20 cellular contexts compared by ENCODE assay signal in genomic region chr16:749010-749409, GRCh38. TPM values are rescaled to one million over a fixed set of nuclear protein-coding genes. Genes with fewer than 3 reads are reported as not detected.
DNase-seq lines count a peak whose midpoint lies in the region; TF ChIP-seq lines count a peak whose summit lies in the region.
"Had no signal": no experiment of that assay in that cellular context is flagged by ENCODE, and none has a peak within 500 bp of the region (broad histone marks: within the 10 kb centered on the region; RNA-seq: fewer than 3 reads in every experiment).

No MANE protein-coding gene starts in this region.

- no peaks in the 10 kb centered on the region for H3K4me1 ChIP-seq in fibroblast of lung (ENCODE audit: control insufficient read depth, extremely low read depth, insufficient read depth, low read length)
- no peaks in the 10 kb centered on the region for H3K4me1 ChIP-seq in trophoblast cell (ENCODE audit: control insufficient read depth in 1 of 2, insufficient read depth in 2 of 2, low read length in 2 of 2)
- no peaks in the 10 kb centered on the region for H3K4me1 ChIP-seq in esophagus muscularis mucosa
- H3K4me1 ChIP-seq: spleen, thyroid gland had no signal

- POLR2A ChIA-PET in RWPE1 (lab: Yijun Ruan, JAX; ENCODE audit: low non-redundant PET): interaction anchor here (0.7 to 0.9 kb wide), 2 partner anchors 11 to 183 kb away, joined by 3 read pairs; no protein-coding TSS in a partner anchor

- H2BK5ac ChIP-seq in trophoblast cell (ENCODE audit: low read depth, low read length, poor library complexity): no peak overlapping the region

- peak overlapping the region; percentile 64 for H3K27ac ChIP-seq in RWPE1
- H3K27ac ChIP-seq in fibroblast of lung (ENCODE audit: insufficient read depth, low read length): no peak overlapping the region
- no peak overlapping the region for H3K27ac ChIP-seq in trophoblast cell (ENCODE audit: low read depth, low read length)
- no peak overlapping the region for H3K27ac ChIP-seq in esophagus muscularis mucosa (replicated peaks in 1 of 4)
- H3K27ac ChIP-seq: esophagus squamous epithelium, ovary, spleen, thyroid gland had no signal

- H3K9ac ChIP-seq in fibroblast of lung (ENCODE audit: insufficient read depth, low read length) (no peak overlapping the region), trophoblast cell (ENCODE audit: low read length) (no peak overlapping the region)

- TF ChIP-seq EP300 in esophagus muscularis mucosa (IDR thresholded peaks at IDR 0.05): no peak

- no CpG with 5 or more reads among the region's 6 CpGs for WGBS in trophoblast cell (ENCODE audit: extremely low coverage, insufficient coverage, insufficient read length)
- 92% methylated on average over 6 of the region's 6 CpGs for WGBS in esophagus muscularis mucosa

- no peaks in the 10 kb centered on the region for H4K20me1 ChIP-seq in fibroblast of lung (ENCODE audit: control insufficient read depth, extremely low read depth, insufficient read depth, low read length)

- H2BK120ac ChIP-seq in trophoblast cell (ENCODE audit: insufficient read depth, low read length, poor library complexity): no peak overlapping the region

- H3K4me3 ChIP-seq in fibroblast of lung (replicated peaks in 1 of 4; ENCODE audit: control extremely low read depth in 1 of 4, insufficient read depth in 1 of 4, low read depth in 3 of 4, low read length in 4 of 4) (no peak overlapping the region), trophoblast cell (ENCODE audit: low read depth, low read length) (no peak overlapping the region), esophagus muscularis mucosa (no peak overlapping the region)
- H3K4me3 ChIP-seq: esophagus squamous epithelium, ovary, spleen, thyroid gland had no signal

- TF ChIP-seq POLR2A in esophagus muscularis mucosa (IDR thresholded peaks at IDR 0.05; ENCODE audit: low read depth): no peak

- no peak overlapping the region for H3K18ac ChIP-seq in trophoblast cell (ENCODE audit: low read length)

- no peak overlapping the region for H4K8ac ChIP-seq in trophoblast cell (ENCODE audit: low read depth, low read length)

- no peak overlapping the region for H3K23ac ChIP-seq in trophoblast cell (ENCODE audit: low read length)

- no peak overlapping the region for H4K12ac ChIP-seq in trophoblast cell (ENCODE audit: low read depth, low read length)

- CTCF ChIA-PET in RWPE1 (lab: Yijun Ruan, JAX): interaction anchor here (0.7 to 3.2 kb wide), 2 partner anchors 36 to 199 kb away, joined by 4 to 18 read pairs; no protein-coding TSS in a partner anchor

- no peak overlapping the region for H2BK12ac ChIP-seq in trophoblast cell (ENCODE audit: low read length)

- H2AFZ ChIP-seq in fibroblast of lung (ENCODE audit: low read length): no peak overlapping the region
- no peak overlapping the region for H2AFZ ChIP-seq in trophoblast cell (ENCODE audit: insufficient read depth, low read length, poor library complexity)

- H3K79me2 ChIP-seq in fibroblast of lung (ENCODE audit: control insufficient read depth, insufficient read depth, low read length): no peaks in the 10 kb centered on the region
- H3K79me2 ChIP-seq in trophoblast cell (ENCODE audit: control insufficient read depth, insufficient read depth, low read length, poor library complexity): no peaks in the 10 kb centered on the region

- no peak for TF ChIP-seq CTCF in RWPE1 (conservative IDR thresholded peaks at IDR 0.05; ENCODE audit: low read depth)
- no peak for TF ChIP-seq CTCF in fibroblast of lung (conservative IDR thresholded peaks at IDR 0.05 in 1 of 2, IDR thresholded peaks at IDR 0.05 in 1 of 2; ENCODE audit: low read depth in 1 of 2, low read length in 2 of 2)
- no peak for TF ChIP-seq CTCF in esophagus muscularis mucosa (IDR thresholded peaks at IDR 0.05)

- H3K36me3 ChIP-seq in fibroblast of lung (ENCODE audit: control insufficient read depth, insufficient read depth, low read length) (no peaks in the 10 kb centered on the region), trophoblast cell (ENCODE audit: control insufficient read depth in 1 of 2, insufficient read depth in 2 of 2, low read length in 2 of 2) (no peaks in the 10 kb centered on the region), esophagus muscularis mucosa (no peaks in the 10 kb centered on the region)
- H3K36me3 ChIP-seq: esophagus squamous epithelium, ovary, spleen, thyroid gland had no signal

- H4K91ac ChIP-seq in trophoblast cell (ENCODE audit: low read depth, low read length): no peak overlapping the region

- no peak overlapping the region for H3K4ac ChIP-seq in trophoblast cell (ENCODE audit: low read depth, low read length)

- H3K79me1 ChIP-seq in trophoblast cell (ENCODE audit: low read length): no peaks in the 10 kb centered on the region

- H3K9me3 ChIP-seq in fibroblast of lung (ENCODE audit: control insufficient read depth, insufficient read depth, low read depth, low read length) (no peaks in the 10 kb centered on the region), trophoblast cell (ENCODE audit: insufficient read depth, low read depth, low read length) (no peaks in the 10 kb centered on the region), esophagus muscularis mucosa (no peaks in the 10 kb centered on the region)
- H3K9me3 ChIP-seq: esophagus squamous epithelium, ovary, spleen, thyroid gland had no signal

- peaks cover 9% of the 10 kb centered on the region for H3K27me3 ChIP-seq in fibroblast of lung (ENCODE audit: control insufficient read depth, insufficient read depth, low read length)
- no peaks in the 10 kb centered on the region for H3K27me3 ChIP-seq in trophoblast cell (ENCODE audit: insufficient read depth, low read length)
- H3K27me3 ChIP-seq in esophagus muscularis mucosa: peaks cover 0 to 33% (median 0%) of the 10 kb centered on the region in 4 donors
- H3K27me3 ChIP-seq: ovary, thyroid gland had no signal

- intact Hi-C loops in esophagus muscularis mucosa (cut with DNase I): no loop called here

- DNase-seq in EH (ENCODE audit: low read depth): peak; percentile 88
- DNase-seq in RWPE1 (ENCODE audit: low spot score): no peak
- DNase-seq in fibroblast of lung (ENCODE audit: low read depth in 2 of 2): peak; percentile 55 to 80
- DNase-seq in trophoblast cell: peak; percentile 76 to 96
- DNase-seq in NK-92 treated with Interleukin-12 subunit alpha and Interleukin-12 subunit beta, amount 100 ng/mL, for 24 hours (lab: John Stamatoyannopoulos, UW): no peak
- DNase-seq in esophagus muscularis mucosa (ENCODE audit: extremely low spot score): no peak
- no peak for DNase-seq in activated CD4-positive, CD25-positive, alpha-beta regulatory T cell (lab: John Stamatoyannopoulos, UW)
- DNase-seq in A172 (ENCODE audit: low spot score): no peak
- DNase-seq: activated CD4-positive, alpha-beta memory T cell treated with anti-CD3 and anti-CD28 coated beads for 36 hours; activated naive CD8-positive, alpha-beta T cell treated with anti-CD3 and anti-CD28 coated beads for 36 hours; activated T-cell treated with anti-CD3 and anti-CD28 coated beads, Interleukin-2, amount 50 U/mL, for 72 hours; DMS79; esophagus squamous epithelium; H9; KG1; left ventricle myocardium superior; ovary; spleen; thyroid gland had no signal

- H3K4me2 ChIP-seq in fibroblast of lung (ENCODE audit: extremely low read depth, insufficient read depth, low read length): no peak overlapping the region
- no peak overlapping the region for H3K4me2 ChIP-seq in trophoblast cell (ENCODE audit: low read length)

- no peak overlapping the region for H2AK5ac ChIP-seq in trophoblast cell (ENCODE audit: low read length)

- no peak overlapping the region for H3K14ac ChIP-seq in trophoblast cell (ENCODE audit: low read length)

RNA-seq across cellular contexts. Expression of gene CIAO3, which starts 8.2 kb away (rescaled TPM):
- total RNA-seq in fibroblast of lung: 31.0 and 38.0 TPM in 2 replicates
- 9.3 and 14.2 TPM in 2 replicates for polyA plus RNA-seq in fibroblast of lung
- 12.6 and 16.0 TPM in 2 replicates for polyA plus RNA-seq in fibroblast of lung (2012)
- 13.3 and 17.5 TPM in 2 replicates for polyA minus RNA-seq in fibroblast of lung (ENCODE audit: low replicate concordance)
- 16.6 and 16.8 TPM in 2 replicates for polyA plus RNA-seq in trophoblast cell (2013)
- 10 to 100 TPM; 19.4 to 33.3 (median 30.2) TPM for total RNA-seq in esophagus muscularis mucosa
- 45.1 and 47.5 TPM in 2 replicates for total RNA-seq in A172 (2014; rRNA removed; shearing (Covaris generic))

RNA-seq across cellular contexts. Expression of gene MSLN, which starts 11.5 kb away (rescaled TPM):
- total RNA-seq in fibroblast of lung (not detected in 2 replicates), esophagus muscularis mucosa (under 1 TPM in 1 of 4 donors, not detected in 3; 0.39 TPM)
- not detected in 2 replicates for polyA plus RNA-seq in fibroblast of lung
- polyA plus RNA-seq in fibroblast of lung (2012): not detected in 2 replicates
- polyA minus RNA-seq in fibroblast of lung (ENCODE audit: low replicate concordance): not detected in 2 replicates
- 0.16 and 0.17 TPM in 2 replicates for polyA plus RNA-seq in trophoblast cell (2013)
- 6.5 and 7.6 TPM in 2 replicates for total RNA-seq in A172 (2014; rRNA removed; shearing (Covaris generic))
- total RNA-seq: activated CD4-positive, alpha-beta memory T cell treated with anti-CD3 and anti-CD28 coated beads for 36 hours; activated naive CD8-positive, alpha-beta T cell treated with anti-CD3 and anti-CD28 coated beads for 36 hours; activated T-cell treated with anti-CD3 and anti-CD28 coated beads, Interleukin-2, amount 50 U/mL, for 72 hours; cardiac septum; thyroid gland had no signal

RNA-seq across cellular contexts. Expression of gene HAGHL, which starts 22.1 kb away (rescaled TPM):
- total RNA-seq in fibroblast of lung (14.1 and 16.3 TPM in 2 replicates), esophagus muscularis mucosa (1 to 10 TPM; 1.7 to 5.6 (median 4.5) TPM)
- polyA plus RNA-seq in fibroblast of lung: 3.1 and 3.7 TPM in 2 replicates
- polyA plus RNA-seq in fibroblast of lung (2012): 7.8 and 9.6 TPM in 2 replicates
- 1.3 and 8.7 TPM in 2 replicates for polyA minus RNA-seq in fibroblast of lung (ENCODE audit: low replicate concordance)
- 1.9 and 2.3 TPM in 2 replicates for polyA plus RNA-seq in trophoblast cell (2013)
- total RNA-seq in A172 (2014; rRNA removed; shearing (Covaris generic)): 15.0 and 25.3 TPM in 2 replicates

RNA-seq across cellular contexts. Expression of gene CCDC78, which starts 22.8 kb away (rescaled TPM):
- total RNA-seq in fibroblast of lung (1.0 and 1.8 TPM in 2 replicates), esophagus muscularis mucosa (1 to 10 TPM in 1 of 4 donors, under 1 TPM in 3; 0.33 to 2.5 (median 0.61) TPM)
- 0.50 and 0.64 TPM in 2 replicates for polyA plus RNA-seq in fibroblast of lung
- 0.82 and 1.2 TPM in 2 replicates for polyA plus RNA-seq in fibroblast of lung (2012)
- polyA minus RNA-seq in fibroblast of lung (ENCODE audit: low replicate concordance): 0.52 and 0.55 TPM in 2 replicates
- polyA plus RNA-seq in trophoblast cell (2013): 0.86 and 1.3 TPM in 2 replicates
- 2.1 and 4.0 TPM in 2 replicates for total RNA-seq in A172 (2014; rRNA removed; shearing (Covaris generic))

RNA-seq across cellular contexts. Expression of gene ANTKMT, which starts 28.1 kb away (rescaled TPM):
- 24.9 and 31.5 TPM in 2 replicates for total RNA-seq in fibroblast of lung
- 4.5 and 6.1 TPM in 2 replicates for polyA plus RNA-seq in fibroblast of lung
- polyA plus RNA-seq in fibroblast of lung (2012): 19.8 and 26.4 TPM in 2 replicates
- 1.8 and 2.6 TPM in 2 replicates for polyA minus RNA-seq in fibroblast of lung (ENCODE audit: low replicate concordance)
- polyA plus RNA-seq in trophoblast cell (2013): 17.0 and 18.0 TPM in 2 replicates
- 10 to 100 TPM; 26.5 to 48.6 (median 40.3) TPM for total RNA-seq in esophagus muscularis mucosa
- total RNA-seq in A172 (2014; rRNA removed; shearing (Covaris generic)): 83.8 and 94.2 TPM in 2 replicates

Comparison
In these comparisons a context has a peak if more than half of its experiments do, and no peak if none do; other contexts are left out.
1. DNase-seq: peak in EH (single experiment), fibroblast of lung (2 of 2) and trophoblast cell (2 of 2); none in RWPE1 (single experiment), NK-92 treated with Interleukin-12 subunit alpha and Interleukin-12 subunit beta, amount 100 ng/mL, for 24 hours (single experiment), esophagus muscularis mucosa (single experiment), activated CD4-positive, CD25-positive, alpha-beta regulatory T cell (0 of 4) and A172 (single experiment).